ENCODE assay signal across 1 cellular context in genomic region chr17:28702752-28703150, GRCh38.
TF ChIP-seq lines count a peak whose summit lies in the region.

No MANE protein-coding gene starts in this region.

TF ChIP-seq in WTC11, 78 proteins besides CTCF, POLR2A, EP300 and RAD21 (continued from another document):
- TF ChIP-seq ZNF281 (CRISPR knock-in tag; IDR thresholded peaks at IDR 0.05) (no peak), STAT6 (CRISPR knock-in tag; conservative IDR thresholded peaks at IDR 0.05; ENCODE audit: low read depth) (no peak), ATF1 (CRISPR knock-in tag; IDR thresholded peaks at IDR 0.05) (no peak), ZNF416 (CRISPR knock-in tag; IDR thresholded peaks at IDR 0.05) (no peak), FOXK1 (CRISPR knock-in tag; IDR thresholded peaks at IDR 0.05) (no peak)
